In the genomic region with DNA sequence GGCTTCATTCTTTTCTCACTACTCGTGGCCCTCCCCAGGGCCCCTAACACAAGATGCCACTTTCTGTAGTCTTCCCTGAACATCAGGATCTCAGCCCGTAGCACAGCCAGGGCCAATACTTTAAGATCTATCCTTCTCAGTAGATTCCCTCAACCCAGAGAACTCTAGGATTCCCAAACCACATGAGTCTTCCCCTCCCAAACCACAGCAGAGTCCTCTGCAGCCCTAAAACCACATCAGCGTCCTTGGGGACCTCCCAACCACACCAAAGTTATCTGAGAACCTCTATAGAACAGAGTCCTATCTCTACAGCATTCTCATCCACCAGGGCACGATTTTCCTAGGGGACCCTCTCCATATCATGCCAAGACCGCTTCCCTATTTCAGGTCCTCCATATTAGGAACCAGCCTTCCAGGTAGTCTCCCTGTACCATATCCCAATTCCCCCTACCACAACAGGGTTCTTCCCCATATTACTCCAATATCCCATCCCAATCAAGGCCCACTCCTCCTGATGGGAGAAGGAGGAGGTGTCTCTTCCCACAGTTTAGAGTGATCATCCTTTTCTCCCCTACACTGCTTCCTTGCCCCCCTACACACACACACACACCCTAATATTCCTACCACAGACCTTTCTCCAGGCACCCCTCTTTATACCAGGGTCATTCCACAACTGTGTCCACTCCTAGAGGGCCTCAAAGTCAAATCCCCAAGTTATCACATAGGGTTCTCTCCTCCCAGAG, we compare ENCODE assay signal across 2 cellular contexts.
TF ChIP-seq lines count a peak whose summit lies in the region.

No MANE protein-coding gene starts in this region.

TF ChIP-seq in GM12878, 131 proteins besides CTCF, POLR2A, EP300 and RAD21 (continues in another document):
- TF ChIP-seq SIX5 (IDR thresholded peaks at IDR 0.05; ENCODE audit: low read depth, low read length, severe bottlenecking) (no peak), SRF (IDR thresholded peaks at IDR 0.05; ENCODE audit: low read depth in 2 of 2, low read length in 2 of 2) (no peak), ZNF217 (IDR thresholded peaks at IDR 0.05) (no peak), TCF3 (IDR thresholded peaks at IDR 0.05; ENCODE audit: borderline replicate concordance, insufficient read depth, low read depth, low read length) (no peak), HDAC6 (IDR thresholded peaks at IDR 0.05; ENCODE audit: unreplicated experiment) (no peak), IKZF2 (IDR thresholded peaks at IDR 0.05) (peak in 1 of 2 experiments; percentile 26; a peak in 3 of 4 replicates), CBFB (IDR thresholded peaks at IDR 0.05; ENCODE audit: low read depth) (peak; percentile 24; the same call in 1 of the 2 replicates), NFIC (IDR thresholded peaks at IDR 0.05; ENCODE audit: low read depth, low read length) (0 out of 2 replicates have a peak, but pooled peaks have one; percentile 38), MYC (IDR thresholded peaks at IDR 0.05; ENCODE audit: insufficient read depth, insufficient read length, insufficient replicate concordance, low read length, severe bottlenecking) (no peak), SUZ12 (IDR thresholded peaks at IDR 0.05; ENCODE audit: unreplicated experiment) (no peak), EED (IDR thresholded peaks at IDR 0.05; ENCODE audit: low read depth) (peak; percentile 69; the same call in 1 of the 2 replicates), POU2F2 (IDR thresholded peaks at IDR 0.05; ENCODE audit: borderline replicate concordance, low read depth, low read length) (no peak), RUNX3 (IDR thresholded peaks at IDR 0.05; ENCODE audit: low read length) (peak; percentile 90), MEF2B (IDR thresholded peaks at IDR 0.05; ENCODE audit: partially characterized antibody, poor library complexity, severe bottlenecking) (peak; percentile 56), IRF3 (IDR thresholded peaks at IDR 0.05) (no peak), BCL11A (IDR thresholded peaks at IDR 0.05; ENCODE audit: low read depth, low read length) (no peak), NRF1 (conservative IDR thresholded peaks at IDR 0.05; ENCODE audit: low read depth, low read length) (no peak), POLR2AphosphoS2 (IDR thresholded peaks at IDR 0.05; ENCODE audit: low read depth, low read length) (no peak), SMARCA5 (IDR thresholded peaks at IDR 0.05) (no peak), SMAD1 (IDR thresholded peaks at IDR 0.05; ENCODE audit: low read depth, partially characterized antibody) (no peak), MTA2 (IDR thresholded peaks at IDR 0.05; ENCODE audit: low read depth) (no peak), MEF2A (IDR thresholded peaks at IDR 0.05; ENCODE audit: insufficient read depth, low read depth, low read length) (no peak), ZBTB11 (CRISPR knock-in tag; IDR thresholded peaks at IDR 0.05) (no peak)
- TF ChIP-seq, protein P1, sequence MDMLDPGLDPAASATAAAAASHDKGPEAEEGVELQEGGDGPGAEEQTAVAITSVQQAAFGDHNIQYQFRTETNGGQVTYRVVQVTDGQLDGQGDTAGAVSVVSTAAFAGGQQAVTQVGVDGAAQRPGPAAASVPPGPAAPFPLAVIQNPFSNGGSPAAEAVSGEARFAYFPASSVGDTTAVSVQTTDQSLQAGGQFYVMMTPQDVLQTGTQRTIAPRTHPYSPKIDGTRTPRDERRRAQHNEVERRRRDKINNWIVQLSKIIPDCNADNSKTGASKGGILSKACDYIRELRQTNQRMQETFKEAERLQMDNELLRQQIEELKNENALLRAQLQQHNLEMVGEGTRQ (IDR thresholded peaks at IDR 0.05; ENCODE audit: borderline replicate concordance, low read depth, low read length), result no peak
- TF ChIP-seq, protein P2, sequence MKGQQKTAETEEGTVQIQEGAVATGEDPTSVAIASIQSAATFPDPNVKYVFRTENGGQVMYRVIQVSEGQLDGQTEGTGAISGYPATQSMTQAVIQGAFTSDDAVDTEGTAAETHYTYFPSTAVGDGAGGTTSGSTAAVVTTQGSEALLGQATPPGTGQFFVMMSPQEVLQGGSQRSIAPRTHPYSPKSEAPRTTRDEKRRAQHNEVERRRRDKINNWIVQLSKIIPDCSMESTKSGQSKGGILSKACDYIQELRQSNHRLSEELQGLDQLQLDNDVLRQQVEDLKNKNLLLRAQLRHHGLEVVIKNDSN (IDR thresholded peaks at IDR 0.05; ENCODE audit: borderline replicate concordance, extremely low read length, insufficient read depth, low read depth, low read length), result no peak

TF ChIP-seq in liver, 16 proteins besides CTCF, POLR2A, EP300 and RAD21:
- no peak for TF ChIP-seq GABPA (IDR thresholded peaks at IDR 0.05 in 1 of 2, conservative IDR thresholded peaks at IDR 0.05 in 1 of 2)
